25 cellular contexts compared by ENCODE assay signal in the genomic region with DNA sequence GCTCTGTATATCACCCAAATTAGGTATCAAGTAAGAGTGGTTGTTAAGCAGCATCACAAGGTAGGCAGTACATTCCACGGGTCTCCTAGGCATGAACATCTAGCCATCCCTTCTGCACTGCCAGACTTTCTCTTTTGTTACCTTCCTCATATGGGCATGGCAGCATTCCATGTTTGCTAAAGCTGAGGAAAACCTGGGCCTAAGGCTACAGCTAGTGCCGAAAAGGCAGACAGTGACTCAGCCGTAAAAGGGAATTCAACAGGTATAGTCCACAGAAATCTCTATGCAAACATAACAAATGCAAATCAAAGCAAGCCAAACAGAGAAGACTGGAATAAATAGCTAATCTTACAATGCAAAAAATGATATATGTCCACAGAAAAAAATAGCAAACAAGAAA.
"Had no signal": no experiment of that assay in that cellular context is flagged by ENCODE, and none has a peak within 500 bp of the region (broad histone marks: within the 10 kb centered on the region; RNA-seq: fewer than 3 reads in every experiment).

No MANE protein-coding gene starts in this region.

- H3K4me3 ChIP-seq: ascending aorta, coronary artery, heart left ventricle, lower lobe of right lung, neural progenitor cell, stomach, suprapubic skin, tibial nerve, uterus had no signal

- H3K27ac Mint-ChIP-seq: activated CD4-positive, alpha-beta memory T cell treated with anti-CD3 and anti-CD28 coated beads for 36 hours; activated naive CD4-positive, alpha-beta T cell treated with anti-CD3 and anti-CD28 coated beads, Interleukin-2, amount 50 U/mL, for 24 hours; endodermal cell; naive thymus-derived CD8-positive, alpha-beta T cell; neural progenitor cell; stimulated activated memory B cell treated with anti-CD40 and anti-IgM and Interleukin-4, amounts not matched to agents 10 μg/mL and 1 μg/mL and 100 μg/mL, for 72 hours; T-helper 1 cell treated with Interleukin-12 subunit alpha and Interleukin-12 subunit beta and Interleukin-4 antibody, amounts not matched to agents 30 μg/mL and 1 μg/mL, for 36 hours had no signal

- H3K27me3 Mint-ChIP-seq: activated CD4-positive, alpha-beta memory T cell treated with anti-CD3 and anti-CD28 coated beads for 36 hours; activated naive CD4-positive, alpha-beta T cell treated with anti-CD3 and anti-CD28 coated beads, Interleukin-2, amount 50 U/mL, for 24 hours; naive thymus-derived CD8-positive, alpha-beta T cell; stimulated activated memory B cell treated with anti-CD40 and anti-IgM and Interleukin-4, amounts not matched to agents 10 μg/mL and 1 μg/mL and 100 μg/mL, for 72 hours had no signal

- H3K27me3 ChIP-seq: ascending aorta, heart left ventricle, neural progenitor cell, stomach, suprapubic skin, tibial nerve, uterus had no signal

- H3K4me1 Mint-ChIP-seq: activated naive CD4-positive, alpha-beta T cell treated with anti-CD3 and anti-CD28 coated beads, Interleukin-2, amount 50 U/mL, for 24 hours; endodermal cell; naive thymus-derived CD8-positive, alpha-beta T cell; neural progenitor cell; stimulated activated memory B cell treated with anti-CD40 and anti-IgM and Interleukin-4, amounts not matched to agents 10 μg/mL and 1 μg/mL and 100 μg/mL, for 72 hours had no signal

- H3K4me1 ChIP-seq: ascending aorta, heart left ventricle, lower lobe of right lung, neural progenitor cell, stomach, suprapubic skin, tibial nerve, uterus had no signal

- H3K9me3 Mint-ChIP-seq: endodermal cell had no signal

- H3K4me3 Mint-ChIP-seq: activated CD4-positive, alpha-beta memory T cell treated with anti-CD3 and anti-CD28 coated beads for 36 hours; activated naive CD4-positive, alpha-beta T cell treated with anti-CD3 and anti-CD28 coated beads, Interleukin-2, amount 50 U/mL, for 24 hours; endodermal cell; naive thymus-derived CD8-positive, alpha-beta T cell; neural progenitor cell; stimulated activated memory B cell treated with anti-CD40 and anti-IgM and Interleukin-4, amounts not matched to agents 10 μg/mL and 1 μg/mL and 100 μg/mL, for 72 hours; T-helper 1 cell treated with Interleukin-12 subunit alpha and Interleukin-12 subunit beta and Interleukin-4 antibody, amounts not matched to agents 30 μg/mL and 1 μg/mL, for 36 hours had no signal

- FAIRE-seq: small intestine had no signal

- H3K27ac ChIP-seq: ascending aorta, coronary artery, epithelial cell of prostate, heart left ventricle, lower lobe of right lung, neural progenitor cell, stomach, suprapubic skin, tibial nerve, uterus had no signal

- H3K36me3 ChIP-seq: ascending aorta, heart left ventricle, lower lobe of right lung, neural progenitor cell, stomach, suprapubic skin, tibial nerve, uterus had no signal

- H2AFZ ChIP-seq: neural progenitor cell had no signal

- DNase-seq: activated CD4-positive, alpha-beta memory T cell treated with anti-CD3 and anti-CD28 coated beads for 36 hours; activated CD4-positive, alpha-beta T cell treated with anti-CD3 and anti-CD28 coated beads for 48 hours; activated gamma-delta T cell; activated T-cell treated with anti-CD3 and anti-CD28 coated beads for 4 hours; endodermal cell; heart left ventricle; lower lobe of right lung; naive thymus-derived CD8-positive, alpha-beta T cell; posterior cingulate gyrus; small intestine; stimulated activated CD4-positive, alpha-beta T cell treated with anti-CD3 and anti-CD28 coated beads, Interleukin-15, amount 100 ng/mL, for 24 hours; stomach; T1000; uterus had no signal

- H3K4me2 ChIP-seq: neural progenitor cell had no signal

- H3K36me3 Mint-ChIP-seq: activated CD4-positive, alpha-beta memory T cell treated with anti-CD3 and anti-CD28 coated beads for 36 hours; activated naive CD4-positive, alpha-beta T cell treated with anti-CD3 and anti-CD28 coated beads, Interleukin-2, amount 50 U/mL, for 24 hours; naive thymus-derived CD8-positive, alpha-beta T cell; neural progenitor cell; stimulated activated memory B cell treated with anti-CD40 and anti-IgM and Interleukin-4, amounts not matched to agents 10 μg/mL and 1 μg/mL and 100 μg/mL, for 72 hours had no signal

- H3K9me3 ChIP-seq: ascending aorta, lower lobe of right lung, suprapubic skin, uterus had no signal

- H3K9ac ChIP-seq: neural progenitor cell had no signal

- ATAC-seq: heart left ventricle; left lobe of liver; lower lobe of right lung; naive thymus-derived CD8-positive, alpha-beta T cell; sciatic nerve; stimulated activated memory B cell treated with anti-CD40 and anti-IgM and Interleukin-4, amounts not matched to agents 10 μg/mL and 1 μg/mL and 100 μg/mL, for 72 hours had no signal
